ENCODE assay signal across 22 cellular contexts in genomic region chr3:48486952-48487351, GRCh38. TPM values are rescaled to one million over a fixed set of nuclear protein-coding genes. Genes with fewer than 3 reads are reported as not detected.
DNase-seq lines count a peak whose midpoint lies in the region; ATAC-seq, FAIRE-seq and TF ChIP-seq lines count a peak whose summit lies in the region.
"Had no signal": no experiment of that assay in that cellular context is flagged by ENCODE, and none has a peak within 500 bp of the region (broad histone marks: within the 10 kb centered on the region; RNA-seq: fewer than 3 reads in every experiment).

No MANE protein-coding gene starts in this region.

- peak overlapping the region; percentile 25 for H3K27ac Mint-ChIP-seq in central memory CD8-positive, alpha-beta T cell (ENCODE audit: low read depth)
- H3K27ac Mint-ChIP-seq: CD14-positive monocyte; CD4-positive, alpha-beta memory T cell had no signal

- H3K36me3 ChIP-seq in HEK293 (ENCODE audit: control insufficient read depth in 2 of 2, insufficient read depth in 1 of 2, low read length in 2 of 2) (no peaks in the 10 kb centered on the region), endothelial cell of umbilical vein (ENCODE audit: control insufficient read depth in 2 of 2, extremely low read depth in 1 of 2, insufficient read depth in 2 of 2, low read length in 2 of 2) (peaks cover 0 to 4% of the 10 kb centered on the region in 2 experiments)
- H3K36me3 ChIP-seq: BE2C had no signal

- BruUV-seq in endothelial cell of umbilical vein (replicated peaks; lab: Mats Ljungman, UMichigan): no TSS peak

- H3K9me1 ChIP-seq in endothelial cell of umbilical vein (replicated peaks; ENCODE audit: control insufficient read depth, extremely low read depth, insufficient read depth, low read length): no peaks in the 10 kb centered on the region

- no peak overlapping the region for H3K4me3 Mint-ChIP-seq in central memory CD8-positive, alpha-beta T cell
- H3K4me3 Mint-ChIP-seq: CD14-positive monocyte; CD4-positive, alpha-beta memory T cell; CD4-positive, CD25-positive, alpha-beta regulatory T cell; CD8-positive, alpha-beta memory T cell had no signal

- no peak for TF ChIP-seq CTCF in HEK293 (tag by site-specific recombination; IDR thresholded peaks at IDR 0.05)
- TF ChIP-seq CTCF in endothelial cell of umbilical vein (IDR thresholded peaks at IDR 0.05; ENCODE audit: extremely low read depth in 1 of 2, insufficient read depth in 1 of 2, low read depth in 1 of 2, low read length in 2 of 2): no peak

- no peaks in the 10 kb centered on the region for H3K27me3 Mint-ChIP-seq in central memory CD8-positive, alpha-beta T cell
- H3K27me3 Mint-ChIP-seq: CD4-positive, alpha-beta memory T cell; CD4-positive, CD25-positive, alpha-beta regulatory T cell; CD8-positive, alpha-beta memory T cell had no signal

- CTCF ChIA-PET in HEK293 (lab: Yijun Ruan, JAX) (no interaction called here), endothelial cell of umbilical vein (lab: Charles Lee) (no interaction called here)

- no peak overlapping the region for H3K4me2 ChIP-seq in endothelial cell of umbilical vein (ENCODE audit: insufficient read depth, low read length)
- H3K4me2 ChIP-seq: A549, BLaER1 had no signal

- dilution Hi-C loops in endothelial cell of umbilical vein (cut with MboI; ENCODE audit: extremely low pct_ligation_motif_present, low sequenced_read_pairs): no loop called here

- TF ChIP-seq POLR2A in endothelial cell of umbilical vein (IDR thresholded peaks at IDR 0.05; ENCODE audit: low read depth, low read length): no peak

- no peak overlapping the region for H2AFZ ChIP-seq in endothelial cell of umbilical vein (ENCODE audit: low read depth, low read length)

- no peaks in the 10 kb centered on the region for H4K20me1 ChIP-seq in endothelial cell of umbilical vein (replicated peaks; ENCODE audit: control insufficient read depth, extremely low read depth, insufficient read depth, low read length)
- H4K20me1 ChIP-seq: BLaER1 had no signal

- no peak overlapping the region for H3K4me3 ChIP-seq in HEK293 (ENCODE audit: low read depth, low read length)
- no peak overlapping the region for H3K4me3 ChIP-seq in endothelial cell of umbilical vein (replicated peaks in 1 of 3; ENCODE audit: insufficient read depth in 1 of 3, low read depth in 1 of 3, low read length in 3 of 3)
- H3K4me3 ChIP-seq: A549, BLaER1 had no signal

- H3K4me1 Mint-ChIP-seq in central memory CD8-positive, alpha-beta T cell: no peaks in the 10 kb centered on the region

- H3K9ac ChIP-seq in endothelial cell of umbilical vein (replicated peaks; ENCODE audit: extremely low read depth, insufficient read depth, low read length): no peak overlapping the region
- H3K9ac ChIP-seq: BLaER1 had no signal

- peak; percentile 55 for FAIRE-seq in endothelial cell of umbilical vein (lab: Jason Lieb, UNC)
- FAIRE-seq: A549, GM12891, GM19239 had no signal

- H3K27ac ChIP-seq in HEK293 (ENCODE audit: extremely low read depth, low read depth, low read length) (no peak overlapping the region), endothelial cell of umbilical vein (ENCODE audit: insufficient read depth, low read depth, low read length) (no peak overlapping the region)
- H3K27ac ChIP-seq: 22Rv1, A549, BLaER1 had no signal

- H3K4me1 ChIP-seq in HEK293 (ENCODE audit: control insufficient read depth, insufficient read depth, low read length): no peaks in the 10 kb centered on the region
- H3K4me1 ChIP-seq in endothelial cell of umbilical vein (ENCODE audit: control insufficient read depth, extremely low read depth, insufficient read depth, low read length): no peaks in the 10 kb centered on the region
- H3K4me1 ChIP-seq: A549, BE2C had no signal

- DNase-seq in central memory CD8-positive, alpha-beta T cell (ENCODE audit: low spot score in 2 of 2): no peak
- no peak for DNase-seq in endothelial cell of umbilical vein (ENCODE audit: low read depth, low spot score)
- no peak for DNase-seq in DMS53 (lab: John Stamatoyannopoulos, UW)
- DNase-seq in NCI-H1092 (lab: John Stamatoyannopoulos, UW): no peak
- DNase-seq: BE2C; C1 segment of cervical spinal cord; CD4-positive, alpha-beta memory T cell; CD4-positive, CD25-positive, alpha-beta regulatory T cell; CD8-positive, alpha-beta memory T cell; COR-L47; DMS 273 treated with DMSO at 0.1 percent for 48 hours; DMS153; DMS79 treated with DMSO at 0.1 percent for 48 hours; GF-D8 had no signal

- peaks cover 3% of the 10 kb centered on the region for H3K36me3 Mint-ChIP-seq in central memory CD8-positive, alpha-beta T cell (ENCODE audit: insufficient read depth)

- ATAC-seq in central memory CD8-positive, alpha-beta T cell (replicated peaks; ENCODE audit: extremely low read depth, poor library complexity, severe bottlenecking): no peak
- ATAC-seq in GM21515 (IDR thresholded peaks at IDR 0.05; ENCODE audit: unreplicated experiment): no peak
- ATAC-seq: A549 had no signal

- H3K79me2 ChIP-seq in endothelial cell of umbilical vein (ENCODE audit: control insufficient read depth, insufficient read depth, low read length): no peaks in the 10 kb centered on the region

- H3K27me3 ChIP-seq in endothelial cell of umbilical vein (ENCODE audit: control insufficient read depth in 2 of 2, insufficient read depth in 2 of 2, low read length in 2 of 2): no peaks in the 10 kb centered on the region
- H3K27me3 ChIP-seq: BE2C, BLaER1 had no signal

- intact Hi-C loops in endothelial cell of umbilical vein (cut with micrococcal nuclease): no loop called here

- no peaks in the 10 kb centered on the region for H3K9me3 Mint-ChIP-seq in central memory CD8-positive, alpha-beta T cell
- H3K9me3 Mint-ChIP-seq: CD4-positive, alpha-beta memory T cell; CD4-positive, CD25-positive, alpha-beta regulatory T cell; CD8-positive, alpha-beta memory T cell had no signal

- POLR2A ChIA-PET in HEK293 (lab: Yijun Ruan, JAX): no interaction called here
- POLR2A ChIA-PET in endothelial cell of umbilical vein (lab: Charles Lee): no interaction called here

- H3K9me3 ChIP-seq in HEK293 (ENCODE audit: control insufficient read depth, insufficient read depth, low read depth, low read length) (no peaks in the 10 kb centered on the region), endothelial cell of umbilical vein (replicated peaks; ENCODE audit: control insufficient read depth, insufficient read depth, low read length) (no peaks in the 10 kb centered on the region)
- H3K9me3 ChIP-seq: A549, BE2C, BLaER1 had no signal

TF ChIP-seq in HEK293, 187 proteins besides CTCF, POLR2A, EP300 and RAD21 (continues in another document):
- peak; percentile 41 for TF ChIP-seq ZFHX2 (tag by site-specific recombination; conservative IDR thresholded peaks at IDR 0.05)

RNA-seq across cellular contexts. Expression of gene SHISA5, which starts 17.0 kb away (rescaled TPM):
- 205 and 213 TPM in 2 replicates for total RNA-seq in endothelial cell of umbilical vein
- polyA plus RNA-seq in endothelial cell of umbilical vein: 320 and 401 TPM in 2 replicates
- polyA plus RNA-seq in endothelial cell of umbilical vein (2011; cell fraction: cytosol; rRNA removed): 210 and 226 TPM in 2 replicates
- polyA plus RNA-seq in endothelial cell of umbilical vein (2011; cell fraction: nucleus; rRNA removed): 87.1 and 91.4 TPM in 2 replicates
- 173 and 191 TPM in 2 replicates for polyA plus RNA-seq in endothelial cell of umbilical vein (2012)
- 158 and 169 TPM in 2 replicates for polyA minus RNA-seq in endothelial cell of umbilical vein
- 92.3 TPM for polyA minus RNA-seq in endothelial cell of umbilical vein (2011; cell fraction: cytosol; rRNA and poly(A)+ RNA removed)
- polyA minus RNA-seq in endothelial cell of umbilical vein (2011; cell fraction: nucleus; rRNA and poly(A)+ RNA removed): 29.9 and 37.6 TPM in 2 replicates

RNA-seq across cellular contexts. Expression of gene ATRIP, which starts 40.4 kb away (rescaled TPM):
- 12.6 and 14.7 TPM in 2 replicates for total RNA-seq in endothelial cell of umbilical vein
- polyA plus RNA-seq in endothelial cell of umbilical vein: 10.6 and 13.0 TPM in 2 replicates
- 10.1 and 10.5 TPM in 2 replicates for polyA plus RNA-seq in endothelial cell of umbilical vein (2011; cell fraction: cytosol; rRNA removed)
- 20.9 and 22.8 TPM in 2 replicates for polyA plus RNA-seq in endothelial cell of umbilical vein (2011; cell fraction: nucleus; rRNA removed)
- 8.6 and 8.9 TPM in 2 replicates for polyA plus RNA-seq in endothelial cell of umbilical vein (2012)
- polyA minus RNA-seq in endothelial cell of umbilical vein: 11.8 and 11.9 TPM in 2 replicates
- 15.4 TPM for polyA minus RNA-seq in endothelial cell of umbilical vein (2011; cell fraction: cytosol; rRNA and poly(A)+ RNA removed)
- 7.6 and 11.9 TPM in 2 replicates for polyA minus RNA-seq in endothelial cell of umbilical vein (2011; cell fraction: nucleus; rRNA and poly(A)+ RNA removed)

RNA-seq across cellular contexts. Expression of gene TMA7, which starts 46.9 kb away (rescaled TPM):
- 306 and 332 TPM in 2 replicates for total RNA-seq in endothelial cell of umbilical vein
- polyA plus RNA-seq in endothelial cell of umbilical vein: 73.0 and 137 TPM in 2 replicates
- 341 and 475 TPM in 2 replicates for polyA plus RNA-seq in endothelial cell of umbilical vein (2011; cell fraction: cytosol; rRNA removed)
- 95.0 and 136 TPM in 2 replicates for polyA plus RNA-seq in endothelial cell of umbilical vein (2011; cell fraction: nucleus; rRNA removed)
- polyA plus RNA-seq in endothelial cell of umbilical vein (2012): 427 and 444 TPM in 2 replicates
- 14.0 and 15.7 TPM in 2 replicates for polyA minus RNA-seq in endothelial cell of umbilical vein
- polyA minus RNA-seq in endothelial cell of umbilical vein (2011; cell fraction: cytosol; rRNA and poly(A)+ RNA removed): 37.3 TPM
- polyA minus RNA-seq in endothelial cell of umbilical vein (2011; cell fraction: nucleus; rRNA and poly(A)+ RNA removed): 14.8 and 17.1 TPM in 2 replicates

RNA-seq across cellular contexts. Expression of gene CCDC51, which starts 47.0 kb away (rescaled TPM):
- total RNA-seq in endothelial cell of umbilical vein: 9.8 and 11.2 TPM in 2 replicates
- 10.1 and 11.3 TPM in 2 replicates for polyA plus RNA-seq in endothelial cell of umbilical vein
- 12.5 TPM in 2 replicates for polyA plus RNA-seq in endothelial cell of umbilical vein (2011; cell fraction: cytosol; rRNA removed)
- 5.2 and 5.5 TPM in 2 replicates for polyA plus RNA-seq in endothelial cell of umbilical vein (2011; cell fraction: nucleus; rRNA removed)
- 8.8 and 11.8 TPM in 2 replicates for polyA plus RNA-seq in endothelial cell of umbilical vein (2012)
- polyA minus RNA-seq in endothelial cell of umbilical vein: 6.5 and 7.6 TPM in 2 replicates
- polyA minus RNA-seq in endothelial cell of umbilical vein (2011; cell fraction: cytosol; rRNA and poly(A)+ RNA removed): 8.0 TPM
- 0.48 and 1.7 TPM in 2 replicates for polyA minus RNA-seq in endothelial cell of umbilical vein (2011; cell fraction: nucleus; rRNA and poly(A)+ RNA removed)

RNA-seq across cellular contexts. Expression of gene PLXNB1, which starts 57.1 kb away (rescaled TPM):
- 43.0 and 43.1 TPM in 2 replicates for total RNA-seq in endothelial cell of umbilical vein
- polyA plus RNA-seq in endothelial cell of umbilical vein: 45.2 and 47.5 TPM in 2 replicates
- 18.3 and 23.0 TPM in 2 replicates for polyA plus RNA-seq in endothelial cell of umbilical vein (2011; cell fraction: cytosol; rRNA removed)
- 262 and 302 TPM in 2 replicates for polyA plus RNA-seq in endothelial cell of umbilical vein (2011; cell fraction: nucleus; rRNA removed)
- polyA plus RNA-seq in endothelial cell of umbilical vein (2012): 25.8 and 32.9 TPM in 2 replicates
- 52.5 and 60.1 TPM in 2 replicates for polyA minus RNA-seq in endothelial cell of umbilical vein
- 27.2 TPM for polyA minus RNA-seq in endothelial cell of umbilical vein (2011; cell fraction: cytosol; rRNA and poly(A)+ RNA removed)
- 66.9 and 99.7 TPM in 2 replicates for polyA minus RNA-seq in endothelial cell of umbilical vein (2011; cell fraction: nucleus; rRNA and poly(A)+ RNA removed)
